2 cellular contexts compared by ENCODE assay signal in the genomic region with DNA sequence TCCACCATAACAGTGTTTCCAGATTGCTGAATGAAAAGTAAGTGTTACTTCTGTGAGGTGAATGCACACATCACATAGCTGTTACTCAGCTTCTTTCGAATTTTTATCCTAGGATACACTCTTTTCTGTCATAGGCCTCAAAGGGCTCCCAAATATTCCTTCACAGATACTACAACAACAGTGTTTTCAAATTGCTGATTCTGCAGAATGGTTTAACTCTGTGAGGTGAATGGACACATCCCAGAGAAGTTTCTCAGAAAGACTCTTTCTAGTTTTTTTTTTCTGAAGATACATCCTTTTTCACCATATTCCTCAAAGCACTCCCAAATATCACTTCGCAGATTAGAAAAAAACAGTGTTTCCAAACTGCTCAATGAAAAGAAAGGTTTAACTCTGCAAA.
TF ChIP-seq lines count a peak whose summit lies in the region.

No MANE protein-coding gene starts in this region.

TF ChIP-seq in HepG2, 621 proteins besides CTCF, POLR2A, EP300 and RAD21:
- no peak for TF ChIP-seq ZFP37 (CRISPR knock-in tag; IDR thresholded peaks at IDR 0.05; ENCODE audit: borderline replicate concordance)
- TF ChIP-seq MAFK (conservative IDR thresholded peaks at IDR 0.05 in 1 of 2, IDR thresholded peaks at IDR 0.05 in 1 of 2; ENCODE audit: low read length in 2 of 2) = peak; percentile 40 to 79; a peak in 3 of 4 replicates
- no peak for TF ChIP-seq REXO4 (CRISPR knock-in tag; IDR thresholded peaks at IDR 0.05; ENCODE audit: borderline replicate concordance)
- no peak for TF ChIP-seq KDM6A (CRISPR knock-in tag; IDR thresholded peaks at IDR 0.05; ENCODE audit: low read depth)
- peak; percentile 72 for TF ChIP-seq MAFF (IDR thresholded peaks at IDR 0.05; ENCODE audit: low read depth, low read length)
- TF ChIP-seq, protein P1, sequence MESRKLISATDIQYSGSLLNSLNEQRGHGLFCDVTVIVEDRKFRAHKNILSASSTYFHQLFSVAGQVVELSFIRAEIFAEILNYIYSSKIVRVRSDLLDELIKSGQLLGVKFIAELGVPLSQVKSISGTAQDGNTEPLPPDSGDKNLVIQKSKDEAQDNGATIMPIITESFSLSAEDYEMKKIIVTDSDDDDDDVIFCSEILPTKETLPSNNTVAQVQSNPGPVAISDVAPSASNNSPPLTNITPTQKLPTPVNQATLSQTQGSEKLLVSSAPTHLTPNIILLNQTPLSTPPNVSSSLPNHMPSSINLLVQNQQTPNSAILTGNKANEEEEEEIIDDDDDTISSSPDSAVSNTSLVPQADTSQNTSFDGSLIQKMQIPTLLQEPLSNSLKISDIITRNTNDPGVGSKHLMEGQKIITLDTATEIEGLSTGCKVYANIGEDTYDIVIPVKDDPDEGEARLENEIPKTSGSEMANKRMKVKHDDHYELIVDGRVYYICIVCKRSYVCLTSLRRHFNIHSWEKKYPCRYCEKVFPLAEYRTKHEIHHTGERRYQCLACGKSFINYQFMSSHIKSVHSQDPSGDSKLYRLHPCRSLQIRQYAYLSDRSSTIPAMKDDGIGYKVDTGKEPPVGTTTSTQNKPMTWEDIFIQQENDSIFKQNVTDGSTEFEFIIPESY (CRISPR knock-in tag; IDR thresholded peaks at IDR 0.05) = no peak
TF ChIP-seq in HepG2: peak in this region for 2.

TF ChIP-seq in IMR-90, 13 proteins besides CTCF, POLR2A, EP300 and RAD21:
- no peak for TF ChIP-seq NFE2L2 (IDR thresholded peaks at IDR 0.05; ENCODE audit: low read depth, low read length)
- no peak for TF ChIP-seq RCOR1 (IDR thresholded peaks at IDR 0.05; ENCODE audit: insufficient replicate concordance, low read length)
- TF ChIP-seq BHLHE40 (IDR thresholded peaks at IDR 0.05; ENCODE audit: low read depth, low read length) = no peak
- TF ChIP-seq, protein P2, sequence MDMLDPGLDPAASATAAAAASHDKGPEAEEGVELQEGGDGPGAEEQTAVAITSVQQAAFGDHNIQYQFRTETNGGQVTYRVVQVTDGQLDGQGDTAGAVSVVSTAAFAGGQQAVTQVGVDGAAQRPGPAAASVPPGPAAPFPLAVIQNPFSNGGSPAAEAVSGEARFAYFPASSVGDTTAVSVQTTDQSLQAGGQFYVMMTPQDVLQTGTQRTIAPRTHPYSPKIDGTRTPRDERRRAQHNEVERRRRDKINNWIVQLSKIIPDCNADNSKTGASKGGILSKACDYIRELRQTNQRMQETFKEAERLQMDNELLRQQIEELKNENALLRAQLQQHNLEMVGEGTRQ (IDR thresholded peaks at IDR 0.05; ENCODE audit: low read depth, low read length) = no peak
- no peak for TF ChIP-seq MXI1 (IDR thresholded peaks at IDR 0.05; ENCODE audit: borderline replicate concordance, low read depth, low read length)
- peak; percentile 70 for TF ChIP-seq MAFK (IDR thresholded peaks at IDR 0.05; ENCODE audit: low read depth, low read length)
- no peak for TF ChIP-seq CEBPB (IDR thresholded peaks at IDR 0.05; ENCODE audit: low read depth, low read length)
- no peak for TF ChIP-seq SMC3 (IDR thresholded peaks at IDR 0.05; ENCODE audit: low read depth, low read length)
